9 cellular contexts compared by ENCODE assay signal in genomic region chr3:14329116-14329830, GRCh38.
A peak's percentile ranks its signal among the peaks of the same experiment; 100 is the strongest.
DNase-seq lines count a peak whose midpoint lies in the region; ATAC-seq and TF ChIP-seq lines count a peak whose summit lies in the region.
"Had no signal": no experiment of that assay in that cellular context is flagged by ENCODE, and none has a peak within 500 bp of the region (broad histone marks: within the 10 kb centered on the region; RNA-seq: fewer than 3 reads in every experiment).

No MANE protein-coding gene starts in this region.

- no peaks in the 10 kb centered on the region for H3K36me3 Mint-ChIP-seq in neural progenitor cell
- no peaks in the 10 kb centered on the region for H3K36me3 Mint-ChIP-seq in activated naive CD8-positive, alpha-beta T cell treated with anti-CD3 and anti-CD28 coated beads for 36 hours
- H3K36me3 Mint-ChIP-seq: IgD-negative memory B cell had no signal

- no peak overlapping the region for H3K27ac Mint-ChIP-seq in neural progenitor cell
- H3K27ac Mint-ChIP-seq in activated naive CD8-positive, alpha-beta T cell treated with anti-CD3 and anti-CD28 coated beads for 36 hours, result no peak overlapping the region
- H3K27ac Mint-ChIP-seq: IgD-negative memory B cell had no signal

- peaks cover 22% of the 10 kb centered on the region for H3F3A ChIP-seq in neural progenitor cell (ENCODE audit: low read depth)

- H3K9ac ChIP-seq in colonic mucosa (ENCODE audit: low read depth in 2 of 2, low read length in 2 of 2), result no peak overlapping the region
- no peak overlapping the region for H3K9ac ChIP-seq in neural progenitor cell

- H3K4me1 ChIP-seq in colonic mucosa (no peaks in the 10 kb centered on the region), neural progenitor cell (peaks cover 26% of the 10 kb centered on the region)

- H3K27ac ChIP-seq in colonic mucosa, result peak overlapping the region; percentile 4
- H3K27ac ChIP-seq in neural progenitor cell, result peak overlapping the region; percentile 79

- H3K4me3 ChIP-seq in colonic mucosa (no peak overlapping the region), neural progenitor cell (no peak overlapping the region)

- H3K9me3 Mint-ChIP-seq in neural progenitor cell, result no peaks in the 10 kb centered on the region
- H3K9me3 Mint-ChIP-seq in activated naive CD8-positive, alpha-beta T cell treated with anti-CD3 and anti-CD28 coated beads for 36 hours, result no peaks in the 10 kb centered on the region

- H3K9me3 ChIP-seq in colonic mucosa (no peaks in the 10 kb centered on the region), neural progenitor cell (ENCODE audit: low read depth) (no peaks in the 10 kb centered on the region)

- no peaks in the 10 kb centered on the region for H3K79me2 ChIP-seq in neural progenitor cell (ENCODE audit: low read depth)

- H3K27me3 ChIP-seq in colonic mucosa, result no peaks in the 10 kb centered on the region
- H3K27me3 ChIP-seq in neural progenitor cell, result no peaks in the 10 kb centered on the region

- no peak overlapping the region for H3K4me3 Mint-ChIP-seq in neural progenitor cell
- no peak overlapping the region for H3K4me3 Mint-ChIP-seq in activated naive CD8-positive, alpha-beta T cell treated with anti-CD3 and anti-CD28 coated beads for 36 hours
- H3K4me3 Mint-ChIP-seq: IgD-negative memory B cell had no signal

- intact Hi-C loops in colonic mucosa (cut with DNase I), result no loop called here

- DNase-seq in H4 (ENCODE audit: low spot score) (peak; percentile 49), NCI-H2196 (lab: John Stamatoyannopoulos, UW; ENCODE audit: unreplicated experiment) (peak; percentile 35), colonic mucosa (peak; percentile 42), neural progenitor cell (ENCODE audit: low spot score) (peak; percentile 90), GM13977 (ENCODE audit: low spot score) (no peak), pons (ENCODE audit: low spot score) (no peak)
- no peak for DNase-seq in activated naive CD8-positive, alpha-beta T cell treated with anti-CD3 and anti-CD28 coated beads for 36 hours

- H3K4me1 Mint-ChIP-seq in neural progenitor cell, result peaks cover 15% of the 10 kb centered on the region
- no peaks in the 10 kb centered on the region for H3K4me1 Mint-ChIP-seq in activated naive CD8-positive, alpha-beta T cell treated with anti-CD3 and anti-CD28 coated beads for 36 hours
- H3K4me1 Mint-ChIP-seq: IgD-negative memory B cell had no signal

- no peak overlapping the region for H2AFZ ChIP-seq in neural progenitor cell (replicated peaks)

- TF ChIP-seq CTCF in colonic mucosa (IDR thresholded peaks at IDR 0.05), result no peak
- TF ChIP-seq CTCF in neural progenitor cell (IDR thresholded peaks at IDR 0.05), result no peak
- no peak for TF ChIP-seq CTCF in GM13977 (IDR thresholded peaks at IDR 0.05; ENCODE audit: extremely low read depth, insufficient read depth, missing control alignments)

- in situ Hi-C loops in GM13977 (cut with MboI; ENCODE audit: low pct_unique_long_range_greater_than_20kb, low sequenced_read_pairs, unreplicated experiment), result no loop called here

- peak overlapping the region; percentile 33 for H3K4me2 ChIP-seq in neural progenitor cell

- no peak for ATAC-seq in GM19395 (IDR thresholded peaks at IDR 0.05; ENCODE audit: unreplicated experiment)

- H3K36me3 ChIP-seq in colonic mucosa (no peaks in the 10 kb centered on the region), neural progenitor cell (no peaks in the 10 kb centered on the region)

- H4K20me1 ChIP-seq in neural progenitor cell (ENCODE audit: low read depth), result no peaks in the 10 kb centered on the region

- H3K27me3 Mint-ChIP-seq in neural progenitor cell (ENCODE audit: insufficient read depth, low read depth), result peaks cover 10% of the 10 kb centered on the region
- H3K27me3 Mint-ChIP-seq in activated naive CD8-positive, alpha-beta T cell treated with anti-CD3 and anti-CD28 coated beads for 36 hours, result peaks cover 3% of the 10 kb centered on the region

Comparison
In these comparisons a context has a peak if more than half of its experiments do, and no peak if none do; other contexts are left out.
1. DNase-seq: peak in H4 (single experiment), NCI-H2196 (single experiment), colonic mucosa (single experiment) and neural progenitor cell (single experiment); none in GM13977 (single experiment), activated naive CD8-positive, alpha-beta T cell treated with anti-CD3 and anti-CD28 coated beads for 36 hours (single experiment) and pons (single experiment).